Comparison of ENCODE assay signal across 7 cellular contexts in the genomic region with DNA sequence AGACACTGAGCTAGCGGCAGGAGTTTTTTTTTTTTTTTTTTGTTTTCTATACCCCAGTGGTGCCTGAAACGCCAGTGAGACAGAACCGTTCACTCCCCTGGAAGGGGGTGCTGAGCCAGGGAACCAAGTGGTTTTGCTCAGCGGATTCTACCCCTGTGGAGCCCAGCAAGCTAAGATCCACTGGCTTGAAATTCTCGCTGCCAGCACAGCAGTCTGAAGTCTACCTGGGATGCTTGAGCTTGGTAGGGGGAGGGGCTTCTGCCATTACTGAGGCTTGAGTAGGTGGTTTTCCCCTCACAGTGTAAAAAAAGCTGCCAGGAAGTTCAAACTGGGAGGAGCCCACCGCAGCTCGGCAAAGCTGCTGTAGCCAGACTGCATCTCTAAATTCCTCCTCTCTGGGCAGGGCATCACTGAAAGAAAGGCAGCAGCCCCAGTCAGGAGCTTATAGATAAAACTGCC.
DNase-seq lines count a peak whose midpoint lies in the region; ATAC-seq, FAIRE-seq and TF ChIP-seq lines count a peak whose summit lies in the region.
"Not testable (repeated sequence)": the region's sequence is repeated elsewhere in the genome, so short reads cannot be mapped to it uniquely, and the experiment has no call there.

No MANE protein-coding gene starts in this region.

- WGBS in H1 (ENCODE audit: extremely low coverage in 1 of 2, insufficient coverage in 1 of 2, insufficient read length in 1 of 2, insufficient replicate concordance in 2 of 2, low coverage in 1 of 2, low lambda C conversion rate in 2 of 2, missing lambda C conversion rate in 1 of 2), 2 experiments, result 25% methylated on average over 7 of the region's 7 CpGs; no CpG with 5 or more reads in 1 of the 2 experiments

- CTCF ChIA-PET in activated B cell treated with CpG ODN at 0.5 μM for 24 hours (lab: Charles Lee), result not testable (repeated sequence)
- CTCF ChIA-PET in H1 (lab: Charles Lee; ENCODE audit: partially characterized antibody), result interaction anchor here (0.6 to 1.7 kb wide), 4 partner anchors 12 to 798 kb away, joined by 3 to 6 read pairs (median 4); no protein-coding TSS in a partner anchor

- H3K36me3 Mint-ChIP-seq in activated B cell treated with CpG ODN at 0.5 μM for 24 hours (ENCODE audit: low read depth), result not testable (repeated sequence)
- peaks cover 39% of the 10 kb centered on the region for H3K36me3 Mint-ChIP-seq in natural killer cell treated with Interleukin-12 subunit alpha and Interleukin-12 subunit beta and Interleukin-15 and Interleukin-18, amount 100 ng/mL, for 72 hours

- peak overlapping the region; percentile 44; the same call in 1 of the 2 replicates for H2AFZ ChIP-seq in H1 (ENCODE audit: low read length)

- H3K4me1 ChIP-seq in HUES6 (ENCODE audit: control insufficient read depth, insufficient read depth, low read length); H1 (replicated peaks in 1 of 4; ENCODE audit: control insufficient read depth in 3 of 4, insufficient read depth in 4 of 4, low read length in 3 of 4): not testable (repeated sequence)

- not testable (repeated sequence) for H3K79me1 ChIP-seq in H1 (ENCODE audit: low read depth, low read length)

- FAIRE-seq in H1 (lab: Jason Lieb, UNC), result not testable (repeated sequence)

- not testable (repeated sequence) for H4K91ac ChIP-seq in H1 (replicated peaks; ENCODE audit: insufficient read length, low read length)

- H2BK15ac ChIP-seq in H1 (ENCODE audit: low read length), result not testable (repeated sequence)

- not testable (repeated sequence) for ATAC-seq in activated B cell treated with CpG ODN at 0.5 μM for 24 hours (ENCODE audit: low read depth); natural killer cell treated with Interleukin-12 subunit alpha and Interleukin-12 subunit beta and Interleukin-15 and Interleukin-18, amount 100 ng/mL, for 72 hours

- peaks cover 23% of the 10 kb centered on the region for H3K4me1 Mint-ChIP-seq in activated B cell treated with CpG ODN at 0.5 μM for 24 hours
- peaks cover 16 to 19% of the 10 kb centered on the region in 2 donors for H3K4me1 Mint-ChIP-seq in natural killer cell treated with Interleukin-12 subunit alpha and Interleukin-12 subunit beta and Interleukin-15 and Interleukin-18, amount 100 ng/mL, for 72 hours (ENCODE audit: low read depth in 2 of 2)

- H2BK5ac ChIP-seq in H1 (ENCODE audit: low read depth, low read length), result not testable (repeated sequence)

- not testable (repeated sequence) for H3K27me3 Mint-ChIP-seq in activated B cell treated with CpG ODN at 0.5 μM for 24 hours; natural killer cell treated with Interleukin-12 subunit alpha and Interleukin-12 subunit beta and Interleukin-15 and Interleukin-18, amount 100 ng/mL, for 72 hours

- not testable (repeated sequence) for H4K8ac ChIP-seq in H1 (ENCODE audit: extremely low read depth, insufficient read depth, low read length)

- not testable (repeated sequence) for TF ChIP-seq RAD21 in H1 (IDR thresholded peaks at IDR 0.05 in 1 of 2, conservative IDR thresholded peaks at IDR 0.05 in 1 of 2; ENCODE audit: low read depth in 2 of 2, low read length in 2 of 2)

- H3K14ac ChIP-seq in H1 (ENCODE audit: insufficient read length), result not testable (repeated sequence)

- not testable (repeated sequence) for H4K5ac ChIP-seq in H1 (ENCODE audit: insufficient read length, low read depth, low read length)

- H3K4me2 ChIP-seq in H1 (ENCODE audit: insufficient read depth in 1 of 2, low read depth in 2 of 2, low read length in 2 of 2), result peak overlapping the region; percentile 39 to 51; a peak in 2 of 4 replicates

- H3K79me2 ChIP-seq in H1 (ENCODE audit: control insufficient read depth in 1 of 2, insufficient read depth in 2 of 2, low read length in 2 of 2), result not testable (repeated sequence)

- H3K27ac Mint-ChIP-seq in activated B cell treated with CpG ODN at 0.5 μM for 24 hours, result not testable (repeated sequence)
- peak overlapping the region in 1 of 2 donors; percentile 27 for H3K27ac Mint-ChIP-seq in natural killer cell treated with Interleukin-12 subunit alpha and Interleukin-12 subunit beta and Interleukin-15 and Interleukin-18, amount 100 ng/mL, for 72 hours

- not testable (repeated sequence) for H3K36me3 ChIP-seq in HUES6 (ENCODE audit: control insufficient read depth, insufficient read depth, low read length); H1 (ENCODE audit: control insufficient read depth in 2 of 4, insufficient read depth in 4 of 4, low read length in 3 of 4)

- peak; percentile 15 for DNase-seq in activated B cell treated with CpG ODN at 0.5 μM for 24 hours
- DNase-seq in activated CD8-positive, alpha-beta memory T cell treated with anti-CD3 and anti-CD28 coated beads, Interleukin-2, amount 50 U/mL, for 4 hours, result peak; percentile 32
- peak; percentile 19 for DNase-seq in activated gamma-delta T cell treated with anti-CD3 and anti-CD28 coated beads, Interleukin-2, amount 50 U/mL, for 16 hours (ENCODE audit: low read depth)
- peak; percentile 25 to 63 for DNase-seq in H1 (ENCODE audit: low read depth in 1 of 2, low spot score in 2 of 2)
- peak; percentile 61 for DNase-seq in natural killer cell treated with Interleukin-12 subunit alpha and Interleukin-12 subunit beta and Interleukin-15 and Interleukin-18, amount 100 ng/mL, for 72 hours (ENCODE audit: low spot score)
- DNase-seq in stimulated activated CD8-positive, alpha-beta memory T cell treated with anti-CD3 and anti-CD28 coated beads, Interleukin-12 subunit alpha, Interleukin-12 subunit beta, amount 100 ng/mL, for 4 hours (ENCODE audit: low read depth), result peak; percentile 8

- H3K9me3 Mint-ChIP-seq in activated B cell treated with CpG ODN at 0.5 μM for 24 hours, result not testable (repeated sequence)
- H3K9me3 Mint-ChIP-seq in natural killer cell treated with Interleukin-12 subunit alpha and Interleukin-12 subunit beta and Interleukin-15 and Interleukin-18, amount 100 ng/mL, for 72 hours, result peaks cover 25% of the 10 kb centered on the region

- H2BK20ac ChIP-seq in H1 (ENCODE audit: low read length), result not testable (repeated sequence)

- H3K4ac ChIP-seq in H1 (replicated peaks; ENCODE audit: insufficient read length, low read depth, low read length), result not testable (repeated sequence)

- not testable (repeated sequence) for H3K27ac ChIP-seq in HUES6 (ENCODE audit: low read depth, low read length); H1 (ENCODE audit: low read depth, low read length)

- TF ChIP-seq POLR2A in H1 (IDR thresholded peaks at IDR 0.05; ENCODE audit: control extremely low read depth in 1 of 2, low read depth in 2 of 2, low read length in 2 of 2), result not testable (repeated sequence)

- not testable (repeated sequence) for TF ChIP-seq CTCF in activated B cell treated with CpG ODN at 0.5 μM for 24 hours (IDR thresholded peaks at IDR 0.05); H1 (IDR thresholded peaks at IDR 0.05; ENCODE audit: control extremely low read depth in 1 of 3, insufficient read depth in 1 of 3, low read depth in 1 of 3, low read length in 3 of 3)

- H2BK12ac ChIP-seq in H1 (ENCODE audit: low read depth, low read length), result not testable (repeated sequence)

- not testable (repeated sequence) for H3K23ac ChIP-seq in H1 (ENCODE audit: insufficient read length)

- peak overlapping the region; percentile 28 for H3K4me3 Mint-ChIP-seq in activated B cell treated with CpG ODN at 0.5 μM for 24 hours
- H3K4me3 Mint-ChIP-seq in natural killer cell treated with Interleukin-12 subunit alpha and Interleukin-12 subunit beta and Interleukin-15 and Interleukin-18, amount 100 ng/mL, for 72 hours, result peak overlapping the region; percentile 53

- H3K18ac ChIP-seq in H1 (ENCODE audit: extremely low read depth, low read length), result not testable (repeated sequence)

- not testable (repeated sequence) for H3K27me3 ChIP-seq in HUES6 (ENCODE audit: control insufficient read depth, insufficient read depth, low read length); H1 (replicated peaks in 1 of 4; ENCODE audit: control insufficient read depth in 3 of 4, extremely low read depth in 1 of 4, insufficient read depth in 3 of 4, low read length in 3 of 4)

- intact Hi-C loops in activated B cell treated with CpG ODN at 0.5 μM for 24 hours (cut with micrococcal nuclease), result not testable (repeated sequence)

- not testable (repeated sequence) for H2BK120ac ChIP-seq in H1 (replicated peaks; ENCODE audit: low read depth, low read length)

- not testable (repeated sequence) for H4K20me1 ChIP-seq in H1 (replicated peaks in 1 of 2; ENCODE audit: control insufficient read depth in 1 of 2, insufficient read depth in 2 of 2, low read length in 2 of 2)

- H3K23me2 ChIP-seq in H1 (ENCODE audit: low read depth, low read length), result not testable (repeated sequence)

- POLR2A ChIA-PET in activated B cell treated with CpG ODN at 0.5 μM for 24 hours (lab: Charles Lee); H1 (lab: Charles Lee; ENCODE audit: partially characterized antibody): not testable (repeated sequence)

- H3K4me3 ChIP-seq in HUES6 (ENCODE audit: low read depth, low read length) (peak overlapping the region; percentile 31), H1 (ENCODE audit: extremely low read depth in 1 of 4, insufficient read depth in 2 of 4, low read depth in 3 of 4, low read length in 4 of 4) (peak overlapping the region in 1 of 4 experiments; percentile 32; a peak in 3 of 8 replicates)

- not testable (repeated sequence) for H3K9ac ChIP-seq in HUES6 (ENCODE audit: low read length); H1 (replicated peaks in 1 of 4; ENCODE audit: extremely low read depth in 1 of 4, low read depth in 3 of 4, low read length in 3 of 4)

- not testable (repeated sequence) for H3K56ac ChIP-seq in H1 (replicated peaks; ENCODE audit: insufficient read length, low read depth, low read length)

- not testable (repeated sequence) for H2AK5ac ChIP-seq in H1 (ENCODE audit: low read depth, low read length)

- H3K9me3 ChIP-seq in HUES6 (ENCODE audit: control insufficient read depth, insufficient read depth, low read depth, low read length); H1 (ENCODE audit: insufficient read depth in 2 of 2, low read depth in 1 of 2, low read length in 1 of 2): not testable (repeated sequence)

- 0 out of 3 replicates have a peak, but pooled peaks of 1 of the 2 experiments have one; percentile 15 for TF ChIP-seq EP300 in H1 (IDR thresholded peaks at IDR 0.05; ENCODE audit: borderline replicate concordance in 1 of 2, low read depth in 2 of 2, low read length in 2 of 2)

TF ChIP-seq in H1, 55 proteins besides CTCF, POLR2A, EP300 and RAD21:
- TF ChIP-seq ASH2L (IDR thresholded peaks at IDR 0.05; ENCODE audit: low read length), result peak; percentile 37

Comparison
In these comparisons a context has a peak if more than half of its experiments do, and no peak if none do; other contexts are left out.
1. DNase-seq: peak in every context shown above with its lines; median percentile 61 in natural killer cell treated with Interleukin-12 subunit alpha and Interleukin-12 subunit beta and Interleukin-15 and Interleukin-18, amount 100 ng/mL, for 72 hours; 44 in H1; 32 in activated CD8-positive, alpha-beta memory T cell treated with anti-CD3 and anti-CD28 coated beads, Interleukin-2, amount 50 U/mL, for 4 hours; 19 in activated gamma-delta T cell treated with anti-CD3 and anti-CD28 coated beads, Interleukin-2, amount 50 U/mL, for 16 hours; 15 in activated B cell treated with CpG ODN at 0.5 μM for 24 hours; 8 in stimulated activated CD8-positive, alpha-beta memory T cell treated with anti-CD3 and anti-CD28 coated beads, Interleukin-12 subunit alpha, Interleukin-12 subunit beta, amount 100 ng/mL, for 4 hours.